In the genomic region with DNA sequence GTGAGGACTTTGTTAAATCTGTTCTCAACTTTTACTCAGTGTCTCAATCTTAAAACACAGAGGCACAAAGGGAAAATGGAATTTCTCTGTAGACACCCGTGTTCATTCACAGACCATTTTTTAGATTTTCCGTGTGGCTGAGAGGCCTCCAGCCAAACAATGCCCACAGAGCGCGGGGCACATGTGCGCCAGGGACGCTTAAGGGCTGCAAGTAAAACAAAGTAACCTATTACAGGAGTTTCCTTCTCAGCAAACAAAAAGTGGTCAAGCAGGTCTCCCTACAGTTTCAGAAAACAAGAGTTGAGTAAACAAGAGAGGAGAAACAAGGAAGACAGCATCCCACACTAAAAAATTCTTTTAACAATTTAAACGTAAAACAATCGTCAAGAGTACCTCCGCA, we compare ENCODE assay signal across 8 cellular contexts.
DNase-seq lines count a peak whose midpoint lies in the region; ATAC-seq and FAIRE-seq lines count a peak whose summit lies in the region.

No MANE protein-coding gene starts in this region.

- H3K36me3 ChIP-seq in iPS-15b (ENCODE audit: control insufficient read depth, insufficient read depth, low read length) = no peaks in the 10 kb centered on the region
- no peaks in the 10 kb centered on the region for H3K36me3 ChIP-seq in small intestine (ENCODE audit: control insufficient read depth in 2 of 2, insufficient read depth in 2 of 2, low read length in 2 of 2)

- 19 to 22% (median 20%) methylated on average over 9 of the region's 9 CpGs for WGBS in small intestine, 3 donors

- H3K27me3 ChIP-seq in iPS-15b (ENCODE audit: control insufficient read depth, insufficient read depth, low read length) (no peaks in the 10 kb centered on the region), small intestine (ENCODE audit: control insufficient read depth in 2 of 2, insufficient read depth in 2 of 2, low read length in 2 of 2) (no peaks in the 10 kb centered on the region)

- FAIRE-seq in small intestine (lab: Jason Lieb, UNC) = no peak

- intact Hi-C loops in activated T-helper 2 cell treated with anti-CD3 and anti-CD28 coated beads, Interferon-gamma antibody, Interleukin-2, Interleukin-4, amounts not matched to agents 10 μg/mL and 5 μg/mL and 100 μg/mL, durations not matched to agents 14 hours and 24 hours and 36 hours (cut with micrococcal nuclease) = loop anchor here (2.0 to 5.0 kb wide), 3 partner anchors 35 to 175 kb away; partner anchors contain the start of genes ENO1 and RERE

- peaks cover 26% of the 10 kb centered on the region for H3K4me1 ChIP-seq in iPS-15b (ENCODE audit: control insufficient read depth, insufficient read depth, low read length)
- peaks cover 3 to 11% of the 10 kb centered on the region in 2 donors for H3K4me1 ChIP-seq in small intestine (ENCODE audit: control insufficient read depth in 2 of 2, insufficient read depth in 1 of 2, low read depth in 1 of 2, low read length in 1 of 2)

- DNase-seq in NCI-H2196 (lab: John Stamatoyannopoulos, UW; ENCODE audit: unreplicated experiment) (peak; percentile 37), NCI-H2196 treated with DMSO at 0.1 percent for 48 hours (lab: John Stamatoyannopoulos, UW; ENCODE audit: unreplicated experiment) (no peak), NCI-H1105 treated with DMSO at 0.1 percent for 48 hours (lab: John Stamatoyannopoulos, UW) (peak; percentile 68), small intestine (peak; percentile 49), NCI-H128 (lab: John Stamatoyannopoulos, UW; ENCODE audit: unreplicated experiment) (no peak)
- no peak for DNase-seq in activated T-helper 2 cell treated with anti-CD3 and anti-CD28 coated beads, Interferon-gamma antibody, Interleukin-2, Interleukin-4, amounts not matched to agents 10 μg/mL and 5 μg/mL and 100 μg/mL, durations not matched to agents 14 hours and 24 hours and 36 hours (ENCODE audit: low spot score)

- H3K9me3 ChIP-seq in iPS-15b (ENCODE audit: control insufficient read depth, insufficient read depth, low read length) (no peaks in the 10 kb centered on the region), small intestine (ENCODE audit: control insufficient read depth, low read depth) (no peaks in the 10 kb centered on the region)

- H3K4me3 ChIP-seq in iPS-15b (ENCODE audit: low read depth, low read length) (peak overlapping the region; percentile 71), small intestine (ENCODE audit: low read depth in 1 of 2, low read length in 2 of 2) (peak overlapping the region in 1 of 2 donors; percentile 22)

- H3K4me3 Mint-ChIP-seq in activated T-helper 2 cell treated with anti-CD3 and anti-CD28 coated beads, Interferon-gamma antibody, Interleukin-2, Interleukin-4, amounts not matched to agents 10 μg/mL and 5 μg/mL and 100 μg/mL, durations not matched to agents 14 hours and 24 hours and 36 hours (ENCODE audit: low read depth) = peak overlapping the region; percentile 88

- peak overlapping the region; percentile 88 for H3K9ac ChIP-seq in iPS-15b (ENCODE audit: low read depth, low read length)

- H3K27ac ChIP-seq in small intestine (ENCODE audit: low read depth in 1 of 2, low read length in 1 of 2) = peak overlapping the region in 1 of 2 donors; percentile 76

- no peak for ATAC-seq in GM18909 (IDR thresholded peaks at IDR 0.05; ENCODE audit: poor library complexity, unreplicated experiment)

- peak overlapping the region; percentile 95 for H3K27ac Mint-ChIP-seq in activated T-helper 2 cell treated with anti-CD3 and anti-CD28 coated beads, Interferon-gamma antibody, Interleukin-2, Interleukin-4, amounts not matched to agents 10 μg/mL and 5 μg/mL and 100 μg/mL, durations not matched to agents 14 hours and 24 hours and 36 hours

- H3K4me1 Mint-ChIP-seq in activated T-helper 2 cell treated with anti-CD3 and anti-CD28 coated beads, Interferon-gamma antibody, Interleukin-2, Interleukin-4, amounts not matched to agents 10 μg/mL and 5 μg/mL and 100 μg/mL, durations not matched to agents 14 hours and 24 hours and 36 hours (ENCODE audit: low read depth) = peaks cover 44% of the 10 kb centered on the region

- H3K9me3 Mint-ChIP-seq in activated T-helper 2 cell treated with anti-CD3 and anti-CD28 coated beads, Interferon-gamma antibody, Interleukin-2, Interleukin-4, amounts not matched to agents 10 μg/mL and 5 μg/mL and 100 μg/mL, durations not matched to agents 14 hours and 24 hours and 36 hours = no peaks in the 10 kb centered on the region

- peaks cover 35% of the 10 kb centered on the region for H3K36me3 Mint-ChIP-seq in activated T-helper 2 cell treated with anti-CD3 and anti-CD28 coated beads, Interferon-gamma antibody, Interleukin-2, Interleukin-4, amounts not matched to agents 10 μg/mL and 5 μg/mL and 100 μg/mL, durations not matched to agents 14 hours and 24 hours and 36 hours (ENCODE audit: low read depth)

- no peaks in the 10 kb centered on the region for H3K27me3 Mint-ChIP-seq in activated T-helper 2 cell treated with anti-CD3 and anti-CD28 coated beads, Interferon-gamma antibody, Interleukin-2, Interleukin-4, amounts not matched to agents 10 μg/mL and 5 μg/mL and 100 μg/mL, durations not matched to agents 14 hours and 24 hours and 36 hours (ENCODE audit: low read depth)

Comparison
In these comparisons a context has a peak if more than half of its experiments do, and no peak if none do; other contexts are left out.
1. DNase-seq: peak in NCI-H2196 (single experiment), NCI-H1105 treated with DMSO at 0.1 percent for 48 hours (single experiment) and small intestine (single experiment); none in NCI-H2196 treated with DMSO at 0.1 percent for 48 hours (single experiment), activated T-helper 2 cell treated with anti-CD3 and anti-CD28 coated beads, Interferon-gamma antibody, Interleukin-2, Interleukin-4, amounts not matched to agents 10 μg/mL and 5 μg/mL and 100 μg/mL, durations not matched to agents 14 hours and 24 hours and 36 hours (single experiment) and NCI-H128 (single experiment).